Comparison of ENCODE assay signal across 15 cellular contexts in the genomic region with DNA sequence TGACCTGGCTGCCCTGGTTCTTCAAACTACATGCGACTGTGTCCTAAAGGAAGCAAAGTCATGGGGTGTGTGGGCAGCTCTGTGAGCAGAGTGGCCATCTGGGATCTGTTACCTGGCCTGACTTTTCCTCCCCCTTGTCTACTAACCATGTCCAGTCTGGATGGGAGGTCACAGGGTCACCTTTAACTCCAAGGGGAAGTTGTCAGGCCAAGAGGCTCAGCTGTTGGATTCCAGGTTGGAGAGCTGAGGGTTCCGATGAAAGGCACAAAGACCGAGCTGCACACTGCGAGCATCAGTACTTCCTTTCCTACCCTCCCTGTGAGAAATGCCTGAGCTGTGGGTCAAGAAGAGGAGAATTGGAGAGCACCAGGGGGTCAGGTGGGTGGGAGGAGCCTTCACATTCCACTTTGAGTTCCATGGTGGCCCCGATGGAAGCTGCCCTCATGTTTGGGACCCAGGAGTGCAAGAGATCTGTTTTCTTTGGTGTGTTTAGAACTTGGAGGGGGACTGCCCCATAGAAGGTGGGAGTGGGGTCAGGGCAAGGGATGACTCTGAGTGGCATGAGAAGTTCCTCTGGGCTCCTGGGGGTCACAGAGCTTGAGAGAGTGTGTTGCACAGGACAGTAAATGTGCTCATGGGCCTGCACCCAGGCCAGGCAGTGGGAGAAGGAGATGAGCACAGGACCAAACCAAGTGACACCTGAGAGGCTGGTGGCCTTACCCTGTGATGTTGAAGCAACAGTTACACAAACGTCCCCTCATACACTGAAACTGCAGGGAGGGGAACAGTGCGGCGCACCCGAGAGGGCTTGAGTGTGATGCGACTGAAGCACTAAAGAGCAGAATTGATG.
"Had no signal": no experiment of that assay in that cellular context is flagged by ENCODE, and none has a peak within 500 bp of the region (broad histone marks: within the 10 kb centered on the region; RNA-seq: fewer than 3 reads in every experiment).

No MANE protein-coding gene starts in this region.

- H3K9me3 Mint-ChIP-seq: activated T-helper 2 cell treated with anti-CD3 and anti-CD28 coated beads, Interferon-gamma antibody, Interleukin-2, Interleukin-4, amounts not matched to agents 10 μg/mL and 5 μg/mL and 100 μg/mL, durations not matched to agents 14 hours and 24 hours and 36 hours; central memory CD8-positive, alpha-beta T cell; stimulated activated effector memory CD8-positive, alpha-beta T cell treated with anti-CD3 and anti-CD28 coated beads, Interleukin-12 subunit alpha, Interleukin-12 subunit beta, amount 100 ng/mL, for 72 hours; T-helper 2 cell treated with Interferon-gamma antibody and Interleukin-4, amounts not matched to agents 5 μg/mL and 100 μg/mL, for 36 hours had no signal

- ATAC-seq: body of pancreas; foreskin keratinocyte; stimulated activated effector memory CD8-positive, alpha-beta T cell treated with anti-CD3 and anti-CD28 coated beads, Interleukin-12 subunit alpha, Interleukin-12 subunit beta, amount 100 ng/mL, for 72 hours had no signal

- DNase-seq: activated naive CD4-positive, alpha-beta T cell treated with anti-CD3 and anti-CD28 coated beads, Interleukin-2, amount 50 U/mL, for 16 hours; body of pancreas; cortex of kidney; effector CD4-positive, alpha-beta T cell; foreskin keratinocyte; kidney glomerular epithelial cell; lower lobe of right lung; nephron progenitor cell; stimulated activated CD4-positive, alpha-beta T cell treated with anti-CD3 and anti-CD28 coated beads, Interleukin-1b, Interleukin-23, amount 100 ng/mL, for 48 hours; SW 1271 had no signal

- H3K27me3 Mint-ChIP-seq: central memory CD8-positive, alpha-beta T cell had no signal

- H3K27ac Mint-ChIP-seq: activated T-helper 2 cell treated with anti-CD3 and anti-CD28 coated beads, Interferon-gamma antibody, Interleukin-2, Interleukin-4, amounts not matched to agents 10 μg/mL and 5 μg/mL and 100 μg/mL, durations not matched to agents 14 hours and 24 hours and 36 hours; mesothelial cell of epicardium; nephron progenitor cell; stimulated activated effector memory CD8-positive, alpha-beta T cell treated with anti-CD3 and anti-CD28 coated beads, Interleukin-12 subunit alpha, Interleukin-12 subunit beta, amount 100 ng/mL, for 72 hours; T-helper 2 cell treated with Interferon-gamma antibody and Interleukin-4, amounts not matched to agents 5 μg/mL and 100 μg/mL, for 36 hours had no signal

- H3K4me3 Mint-ChIP-seq: central memory CD8-positive, alpha-beta T cell; mesothelial cell of epicardium; nephron progenitor cell; stimulated activated effector memory CD8-positive, alpha-beta T cell treated with anti-CD3 and anti-CD28 coated beads, Interleukin-12 subunit alpha, Interleukin-12 subunit beta, amount 100 ng/mL, for 72 hours; T-helper 2 cell treated with Interferon-gamma antibody and Interleukin-4, amounts not matched to agents 5 μg/mL and 100 μg/mL, for 36 hours had no signal

- H3K4me1 Mint-ChIP-seq: central memory CD8-positive, alpha-beta T cell; stimulated activated effector memory CD8-positive, alpha-beta T cell treated with anti-CD3 and anti-CD28 coated beads, Interleukin-12 subunit alpha, Interleukin-12 subunit beta, amount 100 ng/mL, for 72 hours had no signal

- H3K36me3 Mint-ChIP-seq: stimulated activated effector memory CD8-positive, alpha-beta T cell treated with anti-CD3 and anti-CD28 coated beads, Interleukin-12 subunit alpha, Interleukin-12 subunit beta, amount 100 ng/mL, for 72 hours had no signal
